19 cellular contexts compared by ENCODE assay signal in the genomic region with DNA sequence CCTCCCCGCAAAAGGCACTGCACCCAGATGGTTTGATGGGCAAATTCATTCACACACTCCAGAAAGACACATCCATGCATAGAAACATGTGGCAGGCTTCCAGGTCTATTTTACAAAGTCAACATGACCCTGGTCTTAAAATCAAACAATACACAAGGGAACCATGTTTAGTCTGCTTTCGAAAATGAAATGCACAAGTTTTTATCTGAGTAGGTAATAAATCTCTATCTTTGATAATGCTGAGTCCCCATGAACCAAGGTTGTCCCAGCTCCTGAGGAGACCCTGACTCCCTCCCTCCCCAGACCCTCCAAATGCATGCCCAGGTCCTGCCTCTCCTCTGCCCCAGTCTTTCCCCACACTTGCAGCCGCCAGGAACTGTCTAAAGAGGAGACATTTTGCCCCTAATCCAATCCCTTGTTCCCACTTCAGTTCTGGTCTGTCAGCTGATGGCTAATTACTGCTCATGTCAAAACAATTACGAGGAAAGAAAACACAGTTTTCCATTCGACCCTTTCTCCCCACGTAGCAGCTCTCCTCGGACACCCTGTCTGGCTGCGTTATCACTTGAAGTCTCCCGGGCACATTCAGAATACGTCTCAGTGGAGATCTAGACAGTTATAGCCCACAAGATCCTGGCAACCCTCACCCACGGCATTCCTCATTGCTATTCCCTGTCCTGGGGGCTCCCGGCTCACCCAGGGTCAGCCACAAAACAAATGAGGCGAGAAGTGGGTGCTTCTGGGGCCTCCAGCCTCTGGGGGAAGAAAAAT.
DNase-seq lines count a peak whose midpoint lies in the region; FAIRE-seq and TF ChIP-seq lines count a peak whose summit lies in the region.
"Had no signal": no experiment of that assay in that cellular context is flagged by ENCODE, and none has a peak within 500 bp of the region (broad histone marks: within the 10 kb centered on the region; RNA-seq: fewer than 3 reads in every experiment).

No MANE protein-coding gene starts in this region.

- peak overlapping the region; percentile 63 for H3K27ac ChIP-seq in suprapubic skin
- H3K27ac ChIP-seq: SJCRH30 had no signal

- peak; percentile 50 for FAIRE-seq in endometrium (lab: Jason Lieb, UNC)

- H3K4me1 ChIP-seq in suprapubic skin, result peaks cover 29% of the 10 kb centered on the region
- H3K4me1 ChIP-seq: SJCRH30 had no signal

- TF ChIP-seq POLR2A in suprapubic skin (IDR thresholded peaks at IDR 0.05), result no peak

- no peak overlapping the region for H3K4me3 ChIP-seq in suprapubic skin
- H3K4me3 ChIP-seq: coronary artery, SJCRH30 had no signal

- H3K27me3 Mint-ChIP-seq in nephron (ENCODE audit: low read depth), result peaks cover 3% of the 10 kb centered on the region
- H3K27me3 Mint-ChIP-seq: CD4-positive, alpha-beta T cell had no signal

- H3K27me3 ChIP-seq in suprapubic skin, result no peaks in the 10 kb centered on the region
- H3K27me3 ChIP-seq: SJCRH30 had no signal

- no peaks in the 10 kb centered on the region for H3K36me3 Mint-ChIP-seq in nephron (ENCODE audit: low read depth)

- TF ChIP-seq CTCF in nephron (IDR thresholded peaks at IDR 0.05; ENCODE audit: unreplicated experiment in 3 of 3) (no peak), suprapubic skin (IDR thresholded peaks at IDR 0.05) (no peak)

- no peaks in the 10 kb centered on the region for H3K9me3 Mint-ChIP-seq in nephron
- H3K9me3 Mint-ChIP-seq: activated T-cell treated with anti-CD3 and anti-CD28 coated beads, Interleukin-2, amount 50 U/mL, for 4 hours; CD4-positive, alpha-beta T cell had no signal

- DNase-seq in NCI-H526 treated with DMSO at 0.1 percent for 48 hours (lab: John Stamatoyannopoulos, UW), result peak; percentile 52
- no peak for DNase-seq in suprapubic skin (ENCODE audit: low spot score in 2 of 2)
- no peak for DNase-seq in NCI-H345 treated with DMSO at 0.1 percent for 48 hours (lab: John Stamatoyannopoulos, UW; ENCODE audit: unreplicated experiment)
- DNase-seq in NCI-H1092 (lab: John Stamatoyannopoulos, UW), result no peak
- DNase-seq in amygdala (lab: John Stamatoyannopoulos, UW), result no peak
- no peak for DNase-seq in glomerular visceral epithelial cell (ENCODE audit: extremely low spot score)
- DNase-seq: activated T-cell treated with anti-CD3 and anti-CD28 coated beads, Interleukin-2, amount 50 U/mL, for 4 hours; CD4-positive, alpha-beta T cell; EL; NCI-H2029; NCI-H774; nucleus accumbens; SJCRH30; stimulated activated CD4-positive, alpha-beta T cell treated with anti-CD3 and anti-CD28 coated beads, Interleukin-12 subunit alpha, Interleukin-12 subunit beta, amount 100 ng/mL, for 4 hours; substantia nigra; T1000 had no signal

- H3K4me3 Mint-ChIP-seq in nephron, result peak overlapping the region; percentile 6 to 11 (median 9)
- H3K4me3 Mint-ChIP-seq: activated T-cell treated with anti-CD3 and anti-CD28 coated beads, Interleukin-2, amount 50 U/mL, for 4 hours; CD4-positive, alpha-beta T cell had no signal

- peaks cover 37% of the 10 kb centered on the region for H3K4me1 Mint-ChIP-seq in nephron

- no peak for TF ChIP-seq EP300 in suprapubic skin (IDR thresholded peaks at IDR 0.05)

- no peaks in the 10 kb centered on the region for H3K9me3 ChIP-seq in suprapubic skin
- H3K9me3 ChIP-seq: SJCRH30 had no signal

- no peaks in the 10 kb centered on the region for H3K36me3 ChIP-seq in suprapubic skin
- H3K36me3 ChIP-seq: SJCRH30 had no signal

- WGBS in suprapubic skin, result 61% methylated on average over 13 of the region's 13 CpGs

- H3K27ac Mint-ChIP-seq in nephron, result peak overlapping the region; percentile 62 to 78 (median 75)
- H3K27ac Mint-ChIP-seq: CD4-positive, alpha-beta T cell had no signal
